In genomic region chr2:230226090-230226551, GRCh38 we compare ENCODE assay signal across 8 cellular contexts. TPM values are rescaled to one million over a fixed set of nuclear protein-coding genes. Genes with fewer than 3 reads are reported as not detected.
DNase-seq lines count a peak whose midpoint lies in the region; ATAC-seq and TF ChIP-seq lines count a peak whose summit lies in the region.

No MANE protein-coding gene starts in this region.

- peak; percentile 64 for ATAC-seq in GM21576 (IDR thresholded peaks at IDR 0.05; ENCODE audit: unreplicated experiment)
- peak; percentile 35 for ATAC-seq in effector memory CD8-positive, alpha-beta T cell (replicated peaks)

- in situ Hi-C loops in GM13976 (cut with MboI; ENCODE audit: low sequenced_read_pairs, unreplicated experiment): no loop called here

- peak overlapping the region; percentile 84 to 99 (median 95) for H3K4me3 Mint-ChIP-seq in IgD-negative memory B cell
- H3K4me3 Mint-ChIP-seq in effector memory CD8-positive, alpha-beta T cell: peak overlapping the region; percentile 83 to 90

- DNase-seq in GM13976 (ENCODE audit: low spot score) (peak; percentile 46), HuH-7 (ENCODE audit: low spot score) (no peak), DMS 273 (lab: John Stamatoyannopoulos, UW; ENCODE audit: unreplicated experiment) (no peak), NCI-H1105 treated with DMSO at 0.1 percent for 48 hours (lab: John Stamatoyannopoulos, UW) (no peak)
- DNase-seq in effector memory CD8-positive, alpha-beta T cell: peak in 1 of 3 experiments; percentile 18
- no peak for DNase-seq in stimulated activated CD4-positive, alpha-beta T cell treated with anti-CD3 and anti-CD28 coated beads, Interleukin-12 subunit alpha, Interleukin-12 subunit beta, amount 100 ng/mL, for 4 hours

- peaks cover 16% of the 10 kb centered on the region for H3K36me3 Mint-ChIP-seq in IgD-negative memory B cell
- peaks cover 14% of the 10 kb centered on the region for H3K36me3 Mint-ChIP-seq in effector memory CD8-positive, alpha-beta T cell (ENCODE audit: insufficient read depth)

- H3K9me3 Mint-ChIP-seq in IgD-negative memory B cell: peaks cover 3 to 14% (median 5%) of the 10 kb centered on the region in 3 donors
- H3K9me3 Mint-ChIP-seq in effector memory CD8-positive, alpha-beta T cell: peaks cover 6 to 7% of the 10 kb centered on the region in 2 donors

- no peaks in the 10 kb centered on the region for H3K27me3 Mint-ChIP-seq in IgD-negative memory B cell
- H3K27me3 Mint-ChIP-seq in effector memory CD8-positive, alpha-beta T cell: no peaks in the 10 kb centered on the region

- TF ChIP-seq CTCF in GM13976 (IDR thresholded peaks at IDR 0.05; ENCODE audit: borderline replicate concordance, control extremely low read depth, extremely low read depth, insufficient read depth, missing control alignments): no peak

- H3K4me1 Mint-ChIP-seq in IgD-negative memory B cell: peaks cover 28 to 65% (median 64%) of the 10 kb centered on the region in 3 donors
- peaks cover 39 to 65% of the 10 kb centered on the region in 2 donors for H3K4me1 Mint-ChIP-seq in effector memory CD8-positive, alpha-beta T cell (ENCODE audit: low read depth in 2 of 2)

- H3K27ac Mint-ChIP-seq in IgD-negative memory B cell: peak overlapping the region; percentile 81 to 97 (median 97)
- peak overlapping the region; percentile 97 to 98 for H3K27ac Mint-ChIP-seq in effector memory CD8-positive, alpha-beta T cell

RNA-seq across cellular contexts. Expression of gene SP140, which starts 0.6 kb away (rescaled TPM):
- polyA plus RNA-seq in IgD-negative memory B cell: 130 TPM

RNA-seq across cellular contexts. Expression of gene SP110, which starts 6.3 kb away (rescaled TPM):
- polyA plus RNA-seq in IgD-negative memory B cell: 273 TPM
